29 cellular contexts compared by ENCODE assay signal in the genomic region with DNA sequence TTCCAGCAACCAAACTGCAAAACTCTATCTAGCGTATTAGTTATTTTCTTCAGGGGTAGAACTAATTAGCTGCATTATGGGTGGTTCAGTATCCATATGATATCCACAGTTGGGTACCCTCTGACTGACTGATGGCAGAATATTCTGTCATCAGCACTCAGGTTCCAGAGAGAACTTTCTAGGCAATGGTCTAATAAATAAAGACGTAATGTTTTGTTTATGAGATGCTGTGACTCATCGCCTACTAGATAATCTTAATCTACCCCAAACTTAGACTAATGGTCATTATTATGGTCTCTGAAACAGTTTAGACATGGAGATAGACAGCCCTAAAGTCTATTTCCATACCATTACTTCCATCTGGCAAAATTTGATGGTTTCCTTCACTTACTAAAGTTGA.
"Had no signal": no experiment of that assay in that cellular context is flagged by ENCODE, and none has a peak within 500 bp of the region (broad histone marks: within the 10 kb centered on the region; RNA-seq: fewer than 3 reads in every experiment).

No MANE protein-coding gene starts in this region.

- H3K36me3 Mint-ChIP-seq: mesothelial cell of epicardium; naive B cell; natural killer cell; neural progenitor cell; stimulated activated effector memory CD8-positive, alpha-beta T cell treated with anti-CD3 and anti-CD28 coated beads, Interleukin-12 subunit alpha, Interleukin-12 subunit beta, amount 100 ng/mL, for 72 hours; type B pancreatic cell had no signal

- H3K27ac Mint-ChIP-seq: neural progenitor cell; progenitor cell of endocrine pancreas; stimulated activated effector memory CD8-positive, alpha-beta T cell treated with anti-CD3 and anti-CD28 coated beads, Interleukin-12 subunit alpha, Interleukin-12 subunit beta, amount 100 ng/mL, for 72 hours; stimulated activated naive CD8-positive, alpha-beta T cell treated with anti-CD3 and anti-CD28 coated beads, Interleukin-15, Interleukin-2, amounts not matched to agents 100 ng/mL and 50 ng/mL, for 24 hours; type B pancreatic cell had no signal

- H3K4me2 ChIP-seq: hepatocyte, neural progenitor cell had no signal

- H2AFZ ChIP-seq: hepatocyte, neural progenitor cell had no signal

- H3K9me3 Mint-ChIP-seq: mesothelial cell of epicardium; naive B cell; natural killer cell; nephron progenitor cell; neural progenitor cell; stimulated activated effector memory CD8-positive, alpha-beta T cell treated with anti-CD3 and anti-CD28 coated beads, Interleukin-12 subunit alpha, Interleukin-12 subunit beta, amount 100 ng/mL, for 72 hours; stimulated activated naive CD8-positive, alpha-beta T cell treated with anti-CD3 and anti-CD28 coated beads, Interleukin-15, Interleukin-2, amounts not matched to agents 100 ng/mL and 50 ng/mL, for 24 hours; type B pancreatic cell had no signal

- H3K27me3 ChIP-seq: hepatocyte, neural progenitor cell, ovary, right atrium auricular region, tibial nerve, uterus had no signal

- H3K4me3 Mint-ChIP-seq: mesothelial cell of epicardium; naive B cell; natural killer cell; nephron progenitor cell; neural progenitor cell; stimulated activated effector memory CD8-positive, alpha-beta T cell treated with anti-CD3 and anti-CD28 coated beads, Interleukin-12 subunit alpha, Interleukin-12 subunit beta, amount 100 ng/mL, for 72 hours; stimulated activated naive CD8-positive, alpha-beta T cell treated with anti-CD3 and anti-CD28 coated beads, Interleukin-15, Interleukin-2, amounts not matched to agents 100 ng/mL and 50 ng/mL, for 24 hours; type B pancreatic cell had no signal

- H3K27me3 Mint-ChIP-seq: naive B cell; progenitor cell of endocrine pancreas; stimulated activated naive CD8-positive, alpha-beta T cell treated with anti-CD3 and anti-CD28 coated beads, Interleukin-15, Interleukin-2, amounts not matched to agents 100 ng/mL and 50 ng/mL, for 24 hours; type B pancreatic cell had no signal

- ATAC-seq: left cardiac atrium; left lobe of liver; left ventricle myocardium superior; lower lobe of right lung; natural killer cell; sciatic nerve; stimulated activated effector memory CD8-positive, alpha-beta T cell treated with anti-CD3 and anti-CD28 coated beads, Interleukin-12 subunit alpha, Interleukin-12 subunit beta, amount 100 ng/mL, for 72 hours had no signal

- H3K27ac ChIP-seq: hepatocyte, lower lobe of right lung, neural progenitor cell, ovary, right atrium auricular region, tibial nerve, uterus had no signal

- H3K9ac ChIP-seq: neural progenitor cell had no signal

- H3K9me3 ChIP-seq: lower lobe of right lung, ovary, right atrium auricular region, tibial nerve, uterus had no signal

- H3K4me1 ChIP-seq: neural progenitor cell had no signal

- DNase-seq: islet precursor cell; left cardiac atrium; left ventricle myocardium superior; lower lobe of right lung; mammary epithelial cell; mesendoderm; naive B cell; natural killer cell; nephron progenitor cell; ovary; stimulated activated CD4-positive, alpha-beta T cell treated with anti-CD3 and anti-CD28 coated beads, Interleukin-12 subunit alpha, Interleukin-12 subunit beta, amount 100 ng/mL, for 4 hours; stimulated activated CD4-positive, alpha-beta T cell treated with anti-CD3 and anti-CD28 coated beads, Interleukin-15, amount 100 ng/mL, for 24 hours; stimulated activated CD4-positive, alpha-beta T cell treated with anti-CD3 and anti-CD28 coated beads, Interleukin-2, amount 100 ng/mL, for 24 hours; stimulated activated CD4-positive, alpha-beta T cell treated with anti-CD3 and anti-CD28 coated beads, Interleukin-4, amount 100 ng/mL, for 24 hours; stimulated activated naive CD4-positive, alpha-beta T cell; substantia nigra; uterus had no signal

- H3K36me3 ChIP-seq: lower lobe of right lung, neural progenitor cell, ovary, right atrium auricular region, tibial nerve, uterus had no signal

- H3K4me3 ChIP-seq: hepatocyte, lower lobe of right lung, neural progenitor cell, ovary, right atrium auricular region, skin epidermis, tibial nerve, uterus had no signal
